5 cellular contexts compared by ENCODE assay signal in genomic region chr1:146892331-146892730, GRCh38. TPM values are rescaled to one million over a fixed set of nuclear protein-coding genes. Genes with fewer than 3 reads are reported as not detected.
DNase-seq lines count a peak whose midpoint lies in the region; ATAC-seq, FAIRE-seq and TF ChIP-seq lines count a peak whose summit lies in the region.
"Not testable (repeated sequence)": the region's sequence is repeated elsewhere in the genome, so short reads cannot be mapped to it uniquely, and the experiment has no call there.

No MANE protein-coding gene starts in this region.

- ATAC-seq in PC-3 = peak; percentile 93
- peak; percentile 87 for ATAC-seq in esophagus mucosa
- peak; percentile 26 for ATAC-seq in foreskin keratinocyte
- ATAC-seq in left colon = peak; percentile 55

- not testable (repeated sequence) for H3K9me2 ChIP-seq in PC-3 (replicated peaks; ENCODE audit: low read length)

- not testable (repeated sequence) for H3K36me3 ChIP-seq in PC-3 (ENCODE audit: low read depth, low read length)

- not testable (repeated sequence) for H3K27ac ChIP-seq in PC-3 (ENCODE audit: low read length); foreskin keratinocyte

- not testable (repeated sequence) for H3F3A ChIP-seq in PC-3 (ENCODE audit: low read length, unreplicated experiment)

- H3K27me3 ChIP-seq in PC-3 (ENCODE audit: low read length); foreskin keratinocyte: not testable (repeated sequence)

- FAIRE-seq in H54 (lab: Jason Lieb, UNC) = peak; percentile 6

- H3K9ac ChIP-seq in PC-3 (ENCODE audit: low read length) = not testable (repeated sequence)

- BruUV-seq in PC-3 (replicated peaks; lab: Mats Ljungman, UMichigan) = not testable (repeated sequence)

- H3K4me1 ChIP-seq in PC-3 (ENCODE audit: insufficient read depth, low read length); foreskin keratinocyte: not testable (repeated sequence)

- not testable (repeated sequence) for H3K9me3 ChIP-seq in PC-3 (ENCODE audit: low read length)

- H2AFZ ChIP-seq in PC-3 (ENCODE audit: low read length) = not testable (repeated sequence)

- POLR2A ChIA-PET in PC-3 (lab: Charles Lee; ENCODE audit: unreplicated experiment) = not testable (repeated sequence)

- not testable (repeated sequence) for TF ChIP-seq CTCF in PC-3 (conservative IDR thresholded peaks at IDR 0.05; ENCODE audit: low read depth, low read length); foreskin keratinocyte (conservative IDR thresholded peaks at IDR 0.05)

- not testable (repeated sequence) for H3K4me2 ChIP-seq in PC-3 (ENCODE audit: low read length)

- CTCF ChIA-PET in PC-3 (lab: Charles Lee) = not testable (repeated sequence)

- TF ChIP-seq POLR2A in H54 (IDR thresholded peaks at IDR 0.05; ENCODE audit: low read depth, low read length) = not testable (repeated sequence)

- not testable (repeated sequence) for H3K79me2 ChIP-seq in PC-3 (ENCODE audit: low read length)

- H4K20me1 ChIP-seq in PC-3 (ENCODE audit: low read length) = not testable (repeated sequence)

- DNase-seq in H54 (ENCODE audit: insufficient read length, low spot score); PC-3; foreskin keratinocyte; left colon: not testable (repeated sequence)

- H3K4me3 ChIP-seq in PC-3 (ENCODE audit: low read length) = not testable (repeated sequence)

- intact Hi-C loops in PC-3 (cut with micrococcal nuclease); left colon (cut with DNase I, micrococcal nuclease): not testable (repeated sequence)

RNA-seq across cellular contexts. Expression of gene NBPF12, which starts 45.8 kb away (rescaled TPM):
- total RNA-seq in PC-3 (2014; rRNA removed) (7.8 and 8.9 TPM in 2 replicates), esophagus mucosa (4.7 TPM), foreskin keratinocyte (4.9 and 5.1 TPM in 2 replicates), left colon (10 to 100 TPM in 1 of 2 donors, 1 to 10 TPM in 1; 9.3 to 10.1 TPM)
- 1.5 and 1.6 TPM in 2 replicates for polyA plus RNA-seq in foreskin keratinocyte

Comparison
In these comparisons a context has a peak if more than half of its experiments do, and no peak if none do; other contexts are left out.
1. ATAC-seq: peak in every context shown above with its lines; median percentile 93 in PC-3; 87 in esophagus mucosa; 55 in left colon; 26 in foreskin keratinocyte.